Comparison of ENCODE assay signal across 8 cellular contexts in genomic region chr20:34268851-34269668, GRCh38. TPM values are rescaled to one million over a fixed set of nuclear protein-coding genes. Genes with fewer than 3 reads are reported as not detected.
DNase-seq lines count a peak whose midpoint lies in the region; TF ChIP-seq lines count a peak whose summit lies in the region.

No MANE protein-coding gene starts in this region.

- H3K9me3 ChIP-seq in cardiac muscle cell (ENCODE audit: low read depth) = no peaks in the 10 kb centered on the region

- H3K4me1 ChIP-seq in cardiac muscle cell (ENCODE audit: low read depth) = no peaks in the 10 kb centered on the region

- TF ChIP-seq CTCF in cardiac muscle cell (IDR thresholded peaks at IDR 0.05; ENCODE audit: low read depth, low read length) = peak; percentile 7

- H3K27me3 ChIP-seq in cardiac muscle cell = no peaks in the 10 kb centered on the region

- no peaks in the 10 kb centered on the region for H3K36me3 ChIP-seq in cardiac muscle cell

- DNase-seq in ELF-1 (ENCODE audit: low read depth, low spot score) (peak; percentile 67), cardiac muscle cell (ENCODE audit: low read depth in 1 of 2, low spot score in 1 of 2) (peak in 1 of 2 donors; percentile 45), posterior vena cava (ENCODE audit: low spot score) (peak; percentile 74), NCI-H2227 treated with DMSO at 0.1 percent for 48 hours (lab: John Stamatoyannopoulos, UW) (no peak), NCI-H1105 (lab: John Stamatoyannopoulos, UW) (no peak), NOMO-1 treated with dmso at 0.1 percent for 144 hours (lab: John Stamatoyannopoulos, UW; ENCODE audit: unreplicated experiment) (no peak), NCI-H526 (lab: John Stamatoyannopoulos, UW) (no peak)
- DNase-seq in activated effector memory CD4-positive, alpha-beta T cell treated with Interleukin-2 at 50 U/mL for 16 hours = peak; percentile 3

- intact Hi-C loops in posterior vena cava (cut with DNase I) = no loop called here

- no peak overlapping the region for H3K27ac ChIP-seq in cardiac muscle cell

- no peak overlapping the region for H3K4me3 ChIP-seq in cardiac muscle cell

RNA-seq across cellular contexts. Expression of gene ASIP, which starts 27.8 kb away (rescaled TPM):
- total RNA-seq in cardiac muscle cell = not detected in 2 replicates
- 0.67 and 1.1 TPM in 2 replicates for polyA plus RNA-seq in cardiac muscle cell
- total RNA-seq in posterior vena cava = not detected

RNA-seq across cellular contexts. Expression of gene AHCY, which starts 34.1 kb away (rescaled TPM):
- total RNA-seq in cardiac muscle cell = 229 and 263 TPM in 2 replicates
- polyA plus RNA-seq in cardiac muscle cell = 115 and 159 TPM in 2 replicates
- 10 to 100 TPM; 35.1 to 43.1 TPM for total RNA-seq in posterior vena cava

Comparison
In these comparisons a context has a peak if more than half of its experiments do, and no peak if none do; other contexts are left out.
1. DNase-seq: peak in ELF-1 (single experiment), activated effector memory CD4-positive, alpha-beta T cell treated with Interleukin-2 at 50 U/mL for 16 hours (single experiment) and posterior vena cava (single experiment); none in NCI-H2227 treated with DMSO at 0.1 percent for 48 hours (single experiment), NCI-H1105 (single experiment), NOMO-1 treated with dmso at 0.1 percent for 144 hours (single experiment) and NCI-H526 (0 of 2).